ENCODE assay signal across 24 cellular contexts in the genomic region with DNA sequence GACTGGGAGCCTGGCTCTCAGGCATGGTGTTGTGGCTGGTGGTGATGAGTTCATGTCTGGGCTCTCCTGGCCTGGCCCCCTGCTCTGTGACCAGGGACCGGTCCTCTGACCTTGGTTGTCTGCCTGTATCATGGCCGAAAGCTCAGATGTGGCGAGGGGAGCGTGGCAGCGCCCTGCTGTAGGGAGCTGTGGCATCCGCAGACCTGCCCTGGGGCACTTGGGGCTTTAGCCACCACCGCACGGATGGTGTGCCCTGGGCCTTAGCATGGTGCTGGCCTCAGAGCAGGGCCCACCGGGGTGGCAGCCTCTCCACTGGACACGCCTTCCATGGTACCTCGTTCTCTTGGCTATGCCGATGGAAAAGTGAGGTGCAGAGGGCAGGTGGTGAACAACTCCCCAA.
"Had no signal": no experiment of that assay in that cellular context is flagged by ENCODE, and none has a peak within 500 bp of the region (broad histone marks: within the 10 kb centered on the region; RNA-seq: fewer than 3 reads in every experiment).

No MANE protein-coding gene starts in this region.

- H3K9me3 Mint-ChIP-seq: activated naive CD4-positive, alpha-beta T cell treated with anti-CD3 and anti-CD28 coated beads, Interleukin-2, amount 50 U/mL, for 72 hours; activated T-cell treated with anti-CD3 and anti-CD28 coated beads, Interleukin-2, amount 50 U/mL, for 24 hours; activated T-helper 17 cell treated with anti-CD3 and anti-CD28 coated beads, Interleukin-2, amount 50 U/mL, for 72 hours; immature natural killer cell; nephron progenitor cell had no signal

- ATAC-seq: activated naive CD4-positive, alpha-beta T cell treated with anti-CD3 and anti-CD28 coated beads, Interleukin-2, amount 50 U/mL, for 72 hours; activated T-helper 17 cell treated with anti-CD3 and anti-CD28 coated beads, Interleukin-2, amount 50 U/mL, for 72 hours; mucosa of descending colon had no signal

- H3K4me3 ChIP-seq: ascending aorta, mucosa of descending colon, spleen, thoracic aorta, upper lobe of left lung had no signal

- H3K27ac ChIP-seq: brain microvascular endothelial cell, foreskin keratinocyte, thoracic aorta, upper lobe of left lung had no signal

- H3K27me3 ChIP-seq: ascending aorta, brain microvascular endothelial cell, foreskin keratinocyte, spleen, upper lobe of left lung had no signal

- H3K27me3 Mint-ChIP-seq: activated T-cell treated with anti-CD3 and anti-CD28 coated beads, Interleukin-2, amount 50 U/mL, for 24 hours; activated T-helper 17 cell treated with anti-CD3 and anti-CD28 coated beads, Interleukin-2, amount 50 U/mL, for 72 hours had no signal

- H3K4me3 Mint-ChIP-seq: activated T-cell treated with anti-CD3 and anti-CD28 coated beads, Interleukin-2, amount 50 U/mL, for 24 hours; activated T-helper 17 cell treated with anti-CD3 and anti-CD28 coated beads, Interleukin-2, amount 50 U/mL, for 72 hours; immature natural killer cell; nephron progenitor cell had no signal

- H3K9me3 ChIP-seq: ascending aorta, mucosa of descending colon, spleen, thoracic aorta, upper lobe of left lung had no signal

- DNase-seq: activated CD4-positive, alpha-beta T cell treated with anti-CD3 and anti-CD28 coated beads for 1 hour; activated CD4-positive, alpha-beta T cell treated with anti-CD3 and anti-CD28 coated beads, Interleukin-2, amount 50 U/mL, for 4 hours; activated CD8-positive, alpha-beta memory T cell treated with anti-CD3 and anti-CD28 coated beads for 24 hours; activated CD8-positive, alpha-beta memory T cell treated with anti-CD3 and anti-CD28 coated beads, Interleukin-2, amount 50 U/mL, for 4 hours; activated T-cell treated with anti-CD3 and anti-CD28 coated beads, Interleukin-2, amount 50 U/mL, for 24 hours; brain microvascular endothelial cell; central memory CD4-positive, alpha-beta T cell; dermis blood vessel endothelial cell; effector CD8-positive, alpha-beta T cell; foreskin keratinocyte; immature natural killer cell; kidney glomerular epithelial cell; mesendoderm; mucosa of descending colon; nephron progenitor cell; spleen; stimulated activated CD4-positive, alpha-beta T cell treated with anti-CD3 and anti-CD28 coated beads, Interleukin-4, amount 100 ng/mL, for 24 hours; stimulated activated naive CD4-positive, alpha-beta T cell treated with Interleukin-2 at 50 U/mL for 16 hours; T-helper 1 cell had no signal

- H3K4me1 Mint-ChIP-seq: activated T-helper 17 cell treated with anti-CD3 and anti-CD28 coated beads, Interleukin-2, amount 50 U/mL, for 72 hours; immature natural killer cell; nephron progenitor cell had no signal

- H3K27ac Mint-ChIP-seq: activated T-cell treated with anti-CD3 and anti-CD28 coated beads, Interleukin-2, amount 50 U/mL, for 24 hours; activated T-helper 17 cell treated with anti-CD3 and anti-CD28 coated beads, Interleukin-2, amount 50 U/mL, for 72 hours; immature natural killer cell; nephron progenitor cell had no signal

- H3K4me1 ChIP-seq: foreskin keratinocyte had no signal

- H3K36me3 Mint-ChIP-seq: activated naive CD4-positive, alpha-beta T cell treated with anti-CD3 and anti-CD28 coated beads, Interleukin-2, amount 50 U/mL, for 72 hours; immature natural killer cell had no signal
